1 cellular context compared by ENCODE assay signal in the genomic region with DNA sequence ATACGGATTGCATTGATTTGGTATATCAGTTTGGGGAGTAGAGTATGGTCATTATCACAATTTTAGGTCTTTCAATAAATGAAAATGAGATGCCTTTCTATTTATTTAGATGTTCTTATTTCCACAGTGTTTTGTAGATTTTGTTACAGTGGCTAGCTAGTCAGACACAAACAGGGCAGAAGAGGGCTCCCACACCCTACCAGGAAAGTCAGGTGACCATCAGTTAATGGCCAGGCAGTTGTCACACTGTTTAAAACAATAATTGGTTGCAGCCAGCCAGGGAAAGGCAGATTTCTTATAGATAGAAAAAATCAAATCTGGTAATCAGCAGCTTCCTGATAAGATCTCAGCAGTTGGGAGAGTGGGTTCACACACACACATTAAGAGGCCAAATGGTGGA.
TF ChIP-seq lines count a peak whose summit lies in the region.

No MANE protein-coding gene starts in this region.

TF ChIP-seq in HepG2, 621 proteins besides CTCF, POLR2A, EP300 and RAD21 (continued from another document):
- TF ChIP-seq ZNF513 (CRISPR knock-in tag; conservative IDR thresholded peaks at IDR 0.05) (no peak), NCOA5 (CRISPR knock-in tag; IDR thresholded peaks at IDR 0.05) (no peak), SOX6 (IDR thresholded peaks at IDR 0.05) (no peak), SOX6 (CRISPR knock-in tag; IDR thresholded peaks at IDR 0.05) (no peak), KLF13 (CRISPR knock-in tag; IDR thresholded peaks at IDR 0.05) (no peak), ARID2 (CRISPR knock-in tag; IDR thresholded peaks at IDR 0.05; ENCODE audit: borderline replicate concordance) (no peak), ZNF484 (CRISPR knock-in tag; IDR thresholded peaks at IDR 0.05; ENCODE audit: borderline replicate concordance, low read depth) (no peak), RBFOX2 (IDR thresholded peaks at IDR 0.05; ENCODE audit: low read depth, low read length) (no peak), ZBTB7A (CRISPR knock-in tag; IDR thresholded peaks at IDR 0.05) (no peak), ZSCAN22 (CRISPR knock-in tag; IDR thresholded peaks at IDR 0.05) (no peak), ZMYM4 (CRISPR knock-in tag; IDR thresholded peaks at IDR 0.05) (no peak), FOXP1 (IDR thresholded peaks at IDR 0.05) (no peak), FOXP1 (CRISPR knock-in tag; IDR thresholded peaks at IDR 0.05) (no peak), ZNF160 (CRISPR knock-in tag; IDR thresholded peaks at IDR 0.05) (no peak)
